8 cellular contexts compared by ENCODE assay signal in the genomic region with DNA sequence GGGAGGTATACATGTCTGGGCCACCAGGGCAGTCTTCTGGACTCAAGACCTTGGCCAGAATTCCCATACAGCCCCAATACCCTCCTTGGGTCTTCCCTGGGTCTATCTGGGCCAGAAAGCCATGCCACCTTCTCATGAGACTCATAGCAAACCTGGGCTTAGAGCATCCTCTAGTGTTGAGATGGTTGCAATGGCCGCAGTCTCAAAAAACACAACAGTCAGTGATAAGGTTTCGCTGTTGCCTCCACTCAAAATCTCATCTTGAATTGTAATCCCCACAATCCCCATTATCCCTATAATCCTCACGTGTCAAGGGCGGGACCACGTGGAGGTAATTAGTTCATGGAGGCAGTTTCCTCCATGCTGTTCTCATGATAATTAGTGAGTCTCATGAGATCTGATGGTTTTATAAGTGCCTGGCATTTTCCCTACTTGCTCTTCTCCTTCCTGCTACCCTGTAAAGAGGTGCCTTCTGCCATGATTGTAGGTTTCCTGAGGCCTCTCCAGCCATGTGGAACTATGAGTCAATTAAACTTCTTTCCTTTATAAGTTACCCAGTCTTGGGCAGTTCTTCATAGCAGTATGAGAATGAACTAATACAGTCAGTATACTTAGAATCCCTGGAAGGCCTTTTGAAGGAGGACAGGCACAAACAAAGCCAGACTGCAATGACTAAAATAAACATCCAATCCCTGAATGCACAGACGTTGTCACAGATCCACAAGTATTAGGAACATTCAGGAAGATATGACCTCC.
DNase-seq lines count a peak whose midpoint lies in the region; ATAC-seq lines count a peak whose summit lies in the region.

No MANE protein-coding gene starts in this region.

- no peaks in the 10 kb centered on the region for H3K27me3 ChIP-seq in iPS DF 6.9 (ENCODE audit: control insufficient read depth, insufficient read depth, low read length)

- no peaks in the 10 kb centered on the region for H3K36me3 ChIP-seq in iPS DF 6.9 (ENCODE audit: control insufficient read depth, insufficient read depth, low read length)

- H3K4me3 ChIP-seq in iPS DF 6.9 (ENCODE audit: low read length), result no peak overlapping the region

- no peaks in the 10 kb centered on the region for H3K4me1 ChIP-seq in iPS DF 6.9 (ENCODE audit: control insufficient read depth, insufficient read depth, low read length)

- WGBS in iPS DF 6.9 (ENCODE audit: insufficient coverage, insufficient read length), result no CpG with 5 or more reads among the region's 6 CpGs

- no peak overlapping the region for H3K27ac ChIP-seq in iPS DF 6.9 (ENCODE audit: low read length)

- DNase-seq in activated T-cell treated with anti-CD3 and anti-CD28 coated beads for 24 hours (ENCODE audit: low read depth), result peak; percentile 6
- no peak for DNase-seq in activated T-cell treated with anti-CD3 and anti-CD28 coated beads, Interleukin-2, amount 50 U/mL, for 1 hour
- DNase-seq in MV-4-11 (lab: John Stamatoyannopoulos, UW), result peak; percentile 19
- peak; percentile 50 for DNase-seq in amniotic epithelial cell (ENCODE audit: low read depth)
- peak; percentile 74 for DNase-seq in iPS DF 6.9 (ENCODE audit: low read depth, low spot score)
- DNase-seq in central memory CD4-positive, alpha-beta T cell, result no peak

- no peaks in the 10 kb centered on the region for H3K9me3 ChIP-seq in iPS DF 6.9 (ENCODE audit: control insufficient read depth, insufficient read depth, low read length)

- ATAC-seq in GM21717 (IDR thresholded peaks at IDR 0.05; ENCODE audit: unreplicated experiment) (peak; percentile 63), HG03521 (IDR thresholded peaks at IDR 0.05; ENCODE audit: unreplicated experiment) (no peak)

Comparison
In these comparisons a context has a peak if more than half of its experiments do, and no peak if none do; other contexts are left out.
1. DNase-seq: peak in activated T-cell treated with anti-CD3 and anti-CD28 coated beads for 24 hours (single experiment), MV-4-11 (single experiment), amniotic epithelial cell (single experiment) and iPS DF 6.9 (single experiment); none in activated T-cell treated with anti-CD3 and anti-CD28 coated beads, Interleukin-2, amount 50 U/mL, for 1 hour (single experiment) and central memory CD4-positive, alpha-beta T cell (single experiment).